Comparison of ENCODE assay signal across 16 cellular contexts in genomic region chr10:14072541-14072940, GRCh38.
"Had no signal": no experiment of that assay in that cellular context is flagged by ENCODE, and none has a peak within 500 bp of the region (broad histone marks: within the 10 kb centered on the region; RNA-seq: fewer than 3 reads in every experiment).

No MANE protein-coding gene starts in this region.

- H3K9me3 ChIP-seq: psoas muscle, right lobe of liver, upper lobe of right lung, vagina had no signal

- H3K27ac ChIP-seq: heart left ventricle, psoas muscle, right lobe of liver, tibial nerve, upper lobe of right lung, vagina had no signal

- H3K9me3 Mint-ChIP-seq: natural killer cell treated with Interleukin-12 subunit alpha and Interleukin-12 subunit beta and Interleukin-15 and Interleukin-18, amount 100 ng/mL, for 72 hours; stimulated activated naive CD8-positive, alpha-beta T cell treated with anti-CD3 and anti-CD28 coated beads, Interleukin-15, Interleukin-2, amounts not matched to agents 100 ng/mL and 50 ng/mL, for 24 hours had no signal

- H3K4me1 ChIP-seq: right lobe of liver had no signal

- H3K4me3 ChIP-seq: heart left ventricle, psoas muscle, right lobe of liver, tibial nerve, upper lobe of right lung, vagina had no signal

- DNase-seq: erythroblast; heart left ventricle; islet precursor cell; psoas muscle; retina; right lobe of liver; stimulated activated CD4-positive, alpha-beta T cell treated with anti-CD3 and anti-CD28 coated beads, Interleukin-15, amount 100 ng/mL, for 24 hours; stimulated activated CD4-positive, alpha-beta T cell treated with anti-CD3 and anti-CD28 coated beads, Interleukin-1b, Interleukin-23, amount 100 ng/mL, for 48 hours; stimulated activated CD4-positive, alpha-beta T cell treated with anti-CD3 and anti-CD28 coated beads, Interleukin-4, amount 100 ng/mL, for 24 hours; upper lobe of right lung had no signal

- H3K36me3 Mint-ChIP-seq: natural killer cell treated with Interleukin-12 subunit alpha and Interleukin-12 subunit beta and Interleukin-15 and Interleukin-18, amount 100 ng/mL, for 72 hours; stimulated activated memory B cell treated with anti-CD40 and anti-IgM and Interleukin-4, amounts not matched to agents 10 μg/mL and 1 μg/mL and 100 μg/mL, for 72 hours had no signal

- H3K36me3 ChIP-seq: heart left ventricle, right lobe of liver, tibial nerve, upper lobe of right lung, vagina had no signal

- H3K4me3 Mint-ChIP-seq: natural killer cell treated with Interleukin-12 subunit alpha and Interleukin-12 subunit beta and Interleukin-15 and Interleukin-18, amount 100 ng/mL, for 72 hours; stimulated activated memory B cell treated with anti-CD40 and anti-IgM and Interleukin-4, amounts not matched to agents 10 μg/mL and 1 μg/mL and 100 μg/mL, for 72 hours; stimulated activated naive CD8-positive, alpha-beta T cell treated with anti-CD3 and anti-CD28 coated beads, Interleukin-15, Interleukin-2, amounts not matched to agents 100 ng/mL and 50 ng/mL, for 24 hours had no signal

- H3K4me1 Mint-ChIP-seq: stimulated activated memory B cell treated with anti-CD40 and anti-IgM and Interleukin-4, amounts not matched to agents 10 μg/mL and 1 μg/mL and 100 μg/mL, for 72 hours had no signal

- H3K27ac Mint-ChIP-seq: natural killer cell treated with Interleukin-12 subunit alpha and Interleukin-12 subunit beta and Interleukin-15 and Interleukin-18, amount 100 ng/mL, for 72 hours; stimulated activated memory B cell treated with anti-CD40 and anti-IgM and Interleukin-4, amounts not matched to agents 10 μg/mL and 1 μg/mL and 100 μg/mL, for 72 hours; stimulated activated naive CD8-positive, alpha-beta T cell treated with anti-CD3 and anti-CD28 coated beads, Interleukin-15, Interleukin-2, amounts not matched to agents 100 ng/mL and 50 ng/mL, for 24 hours had no signal

- H3K27me3 ChIP-seq: heart left ventricle, right lobe of liver, tibial nerve, upper lobe of right lung, vagina had no signal

- ATAC-seq: heart left ventricle; left lobe of liver; natural killer cell treated with Interleukin-12 subunit alpha and Interleukin-12 subunit beta and Interleukin-15 and Interleukin-18, amount 100 ng/mL, for 72 hours; psoas muscle; right lobe of liver; stimulated activated memory B cell treated with anti-CD40 and anti-IgM and Interleukin-4, amounts not matched to agents 10 μg/mL and 1 μg/mL and 100 μg/mL, for 72 hours; upper lobe of right lung had no signal
